In the genomic region with DNA sequence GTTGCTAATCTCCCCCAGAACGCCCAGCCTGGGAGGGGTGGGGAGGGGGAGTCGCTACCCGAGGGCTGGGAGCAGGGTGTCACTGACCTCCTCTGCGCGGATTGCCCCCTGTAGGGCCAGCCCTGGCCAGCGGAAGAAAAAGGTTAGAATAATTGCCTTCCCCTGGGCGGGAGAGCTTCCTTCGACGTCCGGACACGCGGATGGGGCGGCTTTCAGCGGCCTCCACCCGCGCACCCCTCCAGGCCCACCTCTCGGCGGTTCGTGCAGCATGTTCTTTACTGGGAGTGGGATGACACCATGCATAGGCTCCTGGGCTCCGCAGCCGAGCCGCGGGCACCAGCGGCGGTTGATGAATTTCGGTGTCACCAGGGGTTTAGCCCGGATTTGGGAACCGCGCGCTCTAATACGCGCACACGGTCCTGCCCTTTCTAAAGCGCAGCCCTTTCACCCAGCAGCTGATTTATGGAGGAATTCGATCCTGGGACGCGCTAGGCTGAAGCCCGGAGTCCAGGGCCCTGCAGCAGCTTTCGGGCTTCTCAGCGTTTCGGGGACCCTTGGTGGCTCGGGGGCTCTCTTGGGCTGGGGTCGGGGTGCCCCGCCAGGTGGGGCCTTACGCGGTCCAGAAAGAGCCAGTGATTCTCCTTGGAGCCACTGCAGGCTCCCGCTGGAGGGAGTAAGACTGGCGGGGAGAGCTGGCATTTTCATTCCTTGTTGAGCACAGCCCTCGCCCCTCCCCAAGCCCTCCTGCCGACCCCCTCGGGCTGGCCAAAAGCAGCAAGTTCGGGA, we compare ENCODE assay signal across 31 cellular contexts. TPM values are rescaled to one million over a fixed set of nuclear protein-coding genes. Genes with fewer than 3 reads are reported as not detected.
DNase-seq lines count a peak whose midpoint lies in the region; ATAC-seq, FAIRE-seq and TF ChIP-seq lines count a peak whose summit lies in the region.
"Had no signal": no experiment of that assay in that cellular context is flagged by ENCODE, and none has a peak within 500 bp of the region (broad histone marks: within the 10 kb centered on the region; RNA-seq: fewer than 3 reads in every experiment).

No MANE protein-coding gene starts in this region.

- ATAC-seq in GM21447 (IDR thresholded peaks at IDR 0.05; ENCODE audit: unreplicated experiment): no peak
- ATAC-seq: activated T-cell treated with anti-CD3 and anti-CD28 coated beads, Interleukin-2, amount 50 U/mL, for 72 hours; effector memory CD8-positive, alpha-beta T cell; naive thymus-derived CD8-positive, alpha-beta T cell; right lobe of liver had no signal

- H3K79me2 ChIP-seq in endothelial cell of umbilical vein (ENCODE audit: control insufficient read depth, insufficient read depth, low read length) (no peaks in the 10 kb centered on the region), neural progenitor cell (ENCODE audit: low read depth) (no peaks in the 10 kb centered on the region)

- H2AFZ ChIP-seq in endothelial cell of umbilical vein (ENCODE audit: low read depth, low read length) (no peak overlapping the region), neural progenitor cell (replicated peaks) (no peak overlapping the region)
- H2AFZ ChIP-seq: PC-9 had no signal

- TF ChIP-seq POLR2A in endothelial cell of umbilical vein (IDR thresholded peaks at IDR 0.05; ENCODE audit: low read depth, low read length): no peak

- no peaks in the 10 kb centered on the region for H3K36me3 ChIP-seq in ES-I3 (ENCODE audit: insufficient read depth, low read length)
- H3K36me3 ChIP-seq in HUES6 (ENCODE audit: control insufficient read depth, insufficient read depth, low read length): no peaks in the 10 kb centered on the region
- no peaks in the 10 kb centered on the region for H3K36me3 ChIP-seq in endothelial cell of umbilical vein (ENCODE audit: control insufficient read depth in 2 of 2, extremely low read depth in 1 of 2, insufficient read depth in 2 of 2, low read length in 2 of 2)
- H3K36me3 ChIP-seq in neural progenitor cell: no peaks in the 10 kb centered on the region
- H3K36me3 ChIP-seq: esophagus muscularis mucosa, right lobe of liver had no signal

- H3K9me1 ChIP-seq in endothelial cell of umbilical vein (replicated peaks; ENCODE audit: control insufficient read depth, extremely low read depth, insufficient read depth, low read length): no peaks in the 10 kb centered on the region

- FAIRE-seq in endothelial cell of umbilical vein (lab: Jason Lieb, UNC): no peak
- FAIRE-seq: colon, frontal cortex, kidney had no signal

- DNase-seq in endothelial cell of umbilical vein (ENCODE audit: low read depth, low spot score) (no peak), neural progenitor cell (ENCODE audit: low spot score) (peak; percentile 74), head of caudate nucleus (no peak)
- DNase-seq in activated effector memory CD4-positive, alpha-beta T cell treated with anti-CD3 and anti-CD28 coated beads, Interleukin-2, amount 50 U/mL, for 16 hours: no peak
- DNase-seq: activated CD4-positive, alpha-beta T cell treated with anti-CD3 and anti-CD28 coated beads, Interleukin-2, amount 10 ng/mL, durations not matched to agents 7 days and 5 days; activated naive CD4-positive, alpha-beta T cell treated with Interleukin-2 at 50 U/mL for 16 hours; activated T-cell treated with anti-CD3 and anti-CD28 coated beads, Interleukin-2, amount 50 U/mL, for 72 hours; amygdala; C1 segment of cervical spinal cord; COR-L47; effector memory CD8-positive, alpha-beta T cell; Kasumi-1; kidney; naive thymus-derived CD8-positive, alpha-beta T cell; NCI-H2171 treated with DMSO at 0.1 percent for 48 hours; NCI-H526; PC-9; posterior cingulate gyrus; right lobe of liver; Right ventricle myocardium superior; stimulated activated CD4-positive, alpha-beta T cell treated with anti-CD3 and anti-CD28 coated beads, Interleukin-2, amount 100 ng/mL, for 48 hours; substantia nigra; SW 1271; T-helper 9 cell had no signal

- CTCF ChIA-PET in endothelial cell of umbilical vein (lab: Charles Lee): interaction anchor here (1.2 kb wide), 1 partner anchor 82 kb away, joined by 4 read pairs; no protein-coding TSS in a partner anchor

- peaks cover 50% of the 10 kb centered on the region for H3F3A ChIP-seq in neural progenitor cell (ENCODE audit: low read depth)

- H3K9me3 ChIP-seq in ES-I3 (ENCODE audit: control insufficient read depth, insufficient read depth, low read length) (no peaks in the 10 kb centered on the region), HUES6 (ENCODE audit: control insufficient read depth, insufficient read depth, low read depth, low read length) (no peaks in the 10 kb centered on the region), endothelial cell of umbilical vein (replicated peaks; ENCODE audit: control insufficient read depth, insufficient read depth, low read length) (no peaks in the 10 kb centered on the region), neural progenitor cell (ENCODE audit: low read depth) (no peaks in the 10 kb centered on the region)
- H3K9me3 ChIP-seq: esophagus muscularis mucosa, right lobe of liver had no signal

- H3K4me1 ChIP-seq in ES-I3 (ENCODE audit: insufficient read depth, low read length) (peaks cover 8% of the 10 kb centered on the region; the same call in 1 of the 2 replicates), HUES6 (ENCODE audit: control insufficient read depth, insufficient read depth, low read length) (peaks cover 54% of the 10 kb centered on the region), endothelial cell of umbilical vein (ENCODE audit: control insufficient read depth, extremely low read depth, insufficient read depth, low read length) (no peaks in the 10 kb centered on the region), neural progenitor cell (peaks cover 40% of the 10 kb centered on the region)

- H3K9ac ChIP-seq in ES-I3 (ENCODE audit: low read depth, low read length) (peak overlapping the region; percentile 18; the same call in 1 of the 2 replicates), HUES6 (ENCODE audit: low read length) (no peak overlapping the region), endothelial cell of umbilical vein (replicated peaks; ENCODE audit: extremely low read depth, insufficient read depth, low read length) (no peak overlapping the region), neural progenitor cell (no peak overlapping the region)

- intact Hi-C loops in endothelial cell of umbilical vein (cut with micrococcal nuclease): no loop called here
- intact Hi-C loops in head of caudate nucleus (cut with DNase I): no loop called here

- H3K27me3 ChIP-seq in HUES6 (ENCODE audit: control insufficient read depth, insufficient read depth, low read length) (peaks cover 100% of the 10 kb centered on the region), endothelial cell of umbilical vein (ENCODE audit: control insufficient read depth in 2 of 2, insufficient read depth in 2 of 2, low read length in 2 of 2) (peaks cover 93 to 98% of the 10 kb centered on the region in 2 experiments), neural progenitor cell (peaks cover 100% of the 10 kb centered on the region)

- H3K27ac Mint-ChIP-seq in neural progenitor cell: no peak overlapping the region
- H3K27ac Mint-ChIP-seq: activated CD4-positive, alpha-beta T cell treated with anti-CD3 and anti-CD28 coated beads, Interleukin-2, amount 10 ng/mL, durations not matched to agents 7 days and 5 days; activated T-cell treated with anti-CD3 and anti-CD28 coated beads, Interleukin-2, amount 50 U/mL, for 72 hours; effector memory CD8-positive, alpha-beta T cell; naive thymus-derived CD8-positive, alpha-beta T cell had no signal

- peaks cover 82% of the 10 kb centered on the region for H3K4me1 Mint-ChIP-seq in neural progenitor cell

- no peaks in the 10 kb centered on the region for H3K36me3 Mint-ChIP-seq in neural progenitor cell

- no TSS peak for BruUV-seq in endothelial cell of umbilical vein (replicated peaks; lab: Mats Ljungman, UMichigan)

- peak overlapping the region; percentile 86 for H3K4me3 Mint-ChIP-seq in neural progenitor cell
- H3K4me3 Mint-ChIP-seq: activated CD4-positive, alpha-beta T cell treated with anti-CD3 and anti-CD28 coated beads, Interleukin-2, amount 10 ng/mL, durations not matched to agents 7 days and 5 days; activated T-cell treated with anti-CD3 and anti-CD28 coated beads, Interleukin-2, amount 50 U/mL, for 72 hours had no signal

- POLR2A ChIA-PET in endothelial cell of umbilical vein (lab: Charles Lee): no interaction called here

- H3K27me3 Mint-ChIP-seq in neural progenitor cell (ENCODE audit: insufficient read depth, low read depth): peaks cover 65% of the 10 kb centered on the region

- H4K20me1 ChIP-seq in endothelial cell of umbilical vein (replicated peaks; ENCODE audit: control insufficient read depth, extremely low read depth, insufficient read depth, low read length) (no peaks in the 10 kb centered on the region), neural progenitor cell (ENCODE audit: low read depth) (peaks cover 100% of the 10 kb centered on the region)

- dilution Hi-C loops in endothelial cell of umbilical vein (cut with MboI; ENCODE audit: extremely low pct_ligation_motif_present, low sequenced_read_pairs): no loop called here

- H3K4me2 ChIP-seq in endothelial cell of umbilical vein (ENCODE audit: insufficient read depth, low read length) (no peak overlapping the region), neural progenitor cell (peak overlapping the region; percentile 67)
- H3K4me2 ChIP-seq: PC-9 had no signal

- H3K4me3 ChIP-seq in HUES6 (ENCODE audit: low read depth, low read length) (peak overlapping the region; percentile 40), endothelial cell of umbilical vein (replicated peaks in 1 of 3; ENCODE audit: insufficient read depth in 1 of 3, low read depth in 1 of 3, low read length in 3 of 3) (no peak overlapping the region), neural progenitor cell (peak overlapping the region; percentile 1)
- H3K4me3 ChIP-seq: esophagus muscularis mucosa, PC-9, right lobe of liver had no signal

- H3K9me3 Mint-ChIP-seq in neural progenitor cell: no peaks in the 10 kb centered on the region
- H3K9me3 Mint-ChIP-seq: activated CD4-positive, alpha-beta T cell treated with anti-CD3 and anti-CD28 coated beads, Interleukin-2, amount 10 ng/mL, durations not matched to agents 7 days and 5 days; activated T-cell treated with anti-CD3 and anti-CD28 coated beads, Interleukin-2, amount 50 U/mL, for 72 hours; effector memory CD8-positive, alpha-beta T cell had no signal

- H3K27ac ChIP-seq in HUES6 (ENCODE audit: low read depth, low read length) (no peak overlapping the region), endothelial cell of umbilical vein (ENCODE audit: insufficient read depth, low read depth, low read length) (no peak overlapping the region), neural progenitor cell (no peak overlapping the region)
- H3K27ac ChIP-seq: esophagus muscularis mucosa, PC-9, right lobe of liver had no signal

- TF ChIP-seq CTCF in endothelial cell of umbilical vein (IDR thresholded peaks at IDR 0.05; ENCODE audit: extremely low read depth in 1 of 2, insufficient read depth in 1 of 2, low read depth in 1 of 2, low read length in 2 of 2): no peak
- no peak for TF ChIP-seq CTCF in neural progenitor cell (IDR thresholded peaks at IDR 0.05)

RNA-seq across cellular contexts. Expression of a gene that starts 10.1 kb away (rescaled TPM):
- total RNA-seq in endothelial cell of umbilical vein (not detected in 2 replicates), neural progenitor cell (ENCODE audit: low replicate concordance) (0.19 and 0.50 TPM in 2 replicates)
- not detected in 2 replicates for polyA plus RNA-seq in endothelial cell of umbilical vein
- polyA plus RNA-seq in endothelial cell of umbilical vein (2011; cell fraction: cytosol; rRNA removed): not detected in 2 replicates
- not detected in 2 replicates for polyA plus RNA-seq in endothelial cell of umbilical vein (2011; cell fraction: nucleus; rRNA removed)
- polyA plus RNA-seq in endothelial cell of umbilical vein (2012): not detected in 2 replicates
- not detected in 2 replicates for polyA minus RNA-seq in endothelial cell of umbilical vein
- not detected for polyA minus RNA-seq in endothelial cell of umbilical vein (2011; cell fraction: cytosol; rRNA and poly(A)+ RNA removed)
- not detected in 2 replicates for polyA minus RNA-seq in endothelial cell of umbilical vein (2011; cell fraction: nucleus; rRNA and poly(A)+ RNA removed)
- total RNA-seq: activated CD4-positive, alpha-beta T cell treated with anti-CD3 and anti-CD28 coated beads, Interleukin-2, amount 10 ng/mL, durations not matched to agents 7 days and 5 days; activated T-cell treated with anti-CD3 and anti-CD28 coated beads, Interleukin-2, amount 50 U/mL, for 72 hours; naive thymus-derived CD8-positive, alpha-beta T cell; PC-9; right lobe of liver; ureter had no signal
- polyA plus RNA-seq: naive thymus-derived CD8-positive, alpha-beta T cell had no signal

Comparison
In these comparisons a context has a peak if more than half of its experiments do, and no peak if none do; other contexts are left out.
1. H3K4me3 ChIP-seq: peak in HUES6 (single experiment) and neural progenitor cell (single experiment); none in endothelial cell of umbilical vein (0 of 3).